Comparison of ENCODE assay signal across 23 cellular contexts in the genomic region with DNA sequence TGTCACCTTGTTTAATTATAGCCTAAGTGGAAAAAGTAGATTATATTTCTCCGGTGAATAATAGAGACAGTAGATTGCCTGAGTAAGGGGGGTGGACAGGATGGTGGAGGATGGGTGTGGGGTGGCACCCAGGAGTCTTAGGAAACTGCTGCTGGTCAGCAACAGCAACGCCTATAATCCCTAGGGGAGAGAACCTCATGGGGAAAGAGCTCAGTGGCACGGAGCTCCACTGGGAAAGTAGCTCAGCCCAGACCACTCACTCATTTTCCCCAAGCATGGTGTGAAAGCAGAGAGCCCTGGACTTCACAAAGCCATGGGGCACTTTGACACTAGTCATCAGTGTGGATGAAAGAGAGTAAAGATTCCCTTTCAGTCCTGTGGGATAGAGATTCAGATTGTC.
"Had no signal": no experiment of that assay in that cellular context is flagged by ENCODE, and none has a peak within 500 bp of the region (broad histone marks: within the 10 kb centered on the region; RNA-seq: fewer than 3 reads in every experiment).

No MANE protein-coding gene starts in this region.

- H3K36me3 Mint-ChIP-seq: natural killer cell had no signal

- ATAC-seq: activated T-cell treated with anti-CD3 and anti-CD28 coated beads, Interleukin-2, amount 50 U/mL, for 4 hours; body of pancreas; left ventricle myocardium superior; natural killer cell; WTC11 had no signal

- H3K4me1 Mint-ChIP-seq: natural killer cell, WTC11 had no signal

- H3K4me3 Mint-ChIP-seq: activated CD4-positive, alpha-beta memory T cell treated with anti-CD3 and anti-CD28 coated beads, Interleukin-2, amount 10 ng/mL, durations not matched to agents 7 days and 5 days; activated naive CD8-positive, alpha-beta T cell; activated T-cell treated with anti-CD3 and anti-CD28 coated beads, Interleukin-2, amount 50 U/mL, for 4 hours; natural killer cell; WTC11 had no signal

- H3K4me1 ChIP-seq: body of pancreas, colonic mucosa, esophagus muscularis mucosa, right atrium auricular region, tibial nerve, vagina had no signal

- H3K4me3 ChIP-seq: body of pancreas, colonic mucosa, esophagus muscularis mucosa, hepatocyte, right atrium auricular region, smooth muscle cell, tibial nerve, vagina had no signal

- H3K27me3 ChIP-seq: body of pancreas, colonic mucosa, esophagus muscularis mucosa, hepatocyte, right atrium auricular region, tibial nerve, vagina had no signal

- H3K79me2 ChIP-seq: hepatocyte had no signal

- DNase-seq: activated CD4-positive, alpha-beta memory T cell treated with anti-CD3 and anti-CD28 coated beads, Interleukin-2, amount 10 ng/mL, durations not matched to agents 7 days and 5 days; activated CD4-positive, alpha-beta T cell treated with anti-CD3 and anti-CD28 coated beads for 4 hours; activated effector memory CD4-positive, alpha-beta T cell treated with anti-CD3 and anti-CD28 coated beads, Interleukin-2, amount 50 U/mL, for 16 hours; activated T-cell treated with anti-CD3 and anti-CD28 coated beads, Interleukin-2, amount 50 U/mL, for 4 hours; amygdala; body of pancreas; caudate nucleus; colonic mucosa; left ventricle myocardium superior; mesendoderm; natural killer cell; stimulated activated CD4-positive, alpha-beta T cell treated with anti-CD3 and anti-CD28 coated beads, Interleukin-4, amount 100 ng/mL, for 4 hours; stimulated activated CD8-positive, alpha-beta memory T cell treated with anti-CD3 and anti-CD28 coated beads, Interleukin-4, amount 100 ng/mL, for 48 hours; stimulated activated naive CD4-positive, alpha-beta T cell treated with Interleukin-2 at 50 U/mL for 16 hours; substantia nigra had no signal

- H3K27me3 Mint-ChIP-seq: activated CD4-positive, alpha-beta memory T cell treated with anti-CD3 and anti-CD28 coated beads, Interleukin-2, amount 10 ng/mL, durations not matched to agents 7 days and 5 days; activated naive CD8-positive, alpha-beta T cell had no signal

- H3K27ac ChIP-seq: body of pancreas, colonic mucosa, esophagus muscularis mucosa, hepatocyte, right atrium auricular region, tibial nerve, vagina had no signal

- H3K36me3 ChIP-seq: colonic mucosa, right atrium auricular region had no signal

- H3K27ac Mint-ChIP-seq: activated CD4-positive, alpha-beta memory T cell treated with anti-CD3 and anti-CD28 coated beads, Interleukin-2, amount 10 ng/mL, durations not matched to agents 7 days and 5 days; activated naive CD8-positive, alpha-beta T cell; natural killer cell had no signal

- H3K4me2 ChIP-seq: hepatocyte, smooth muscle cell had no signal

- H3K9me3 ChIP-seq: body of pancreas, colonic mucosa, esophagus muscularis mucosa, right atrium auricular region, tibial nerve, vagina had no signal

- H2AFZ ChIP-seq: hepatocyte had no signal

- H3K9me3 Mint-ChIP-seq: activated CD4-positive, alpha-beta memory T cell treated with anti-CD3 and anti-CD28 coated beads, Interleukin-2, amount 10 ng/mL, durations not matched to agents 7 days and 5 days; activated T-cell treated with anti-CD3 and anti-CD28 coated beads, Interleukin-2, amount 50 U/mL, for 4 hours; natural killer cell; WTC11 had no signal
